8 cellular contexts compared by ENCODE assay signal in genomic region chr6:159252955-159253508, GRCh38.
A peak's percentile ranks its signal among the peaks of the same experiment; 100 is the strongest.
DNase-seq lines count a peak whose midpoint lies in the region; ATAC-seq and TF ChIP-seq lines count a peak whose summit lies in the region.

No MANE protein-coding gene starts in this region.

- H3K36me3 Mint-ChIP-seq in nephron (ENCODE audit: low read depth): no peaks in the 10 kb centered on the region

- peak; percentile 41 to 57 (median 49) for TF ChIP-seq CTCF in nephron (IDR thresholded peaks at IDR 0.05; ENCODE audit: unreplicated experiment in 3 of 3)

- no peak overlapping the region for H3K27ac Mint-ChIP-seq in nephron

- H3K4me1 Mint-ChIP-seq in nephron: peaks cover 9% of the 10 kb centered on the region

- no peaks in the 10 kb centered on the region for H3K36me3 ChIP-seq in esophagus (ENCODE audit: control insufficient read depth in 2 of 2, insufficient read depth in 2 of 2, low read length in 1 of 2)

- H3K4me1 ChIP-seq in esophagus (ENCODE audit: control insufficient read depth in 2 of 2, insufficient read depth in 2 of 2, low read length in 1 of 2): no peaks in the 10 kb centered on the region

- H3K9me3 Mint-ChIP-seq in nephron: no peaks in the 10 kb centered on the region

- ATAC-seq in GM21515 (IDR thresholded peaks at IDR 0.05; ENCODE audit: unreplicated experiment): peak; percentile 72

- H3K27me3 Mint-ChIP-seq in nephron (ENCODE audit: low read depth): peaks cover 9% of the 10 kb centered on the region

- H3K27ac ChIP-seq in esophagus (ENCODE audit: low read depth in 2 of 2, low read length in 1 of 2): no peak overlapping the region

- 25 to 33% methylated on average over 10 of the region's 10 CpGs for WGBS in esophagus, 2 donors

- H3K4me3 ChIP-seq in esophagus (ENCODE audit: low read depth in 1 of 2, low read length in 2 of 2): peak overlapping the region; percentile 0 to 15

- peak; percentile 46 for DNase-seq in Daoy (ENCODE audit: low read depth)
- DNase-seq in Kasumi-1 (lab: John Stamatoyannopoulos, UW): peak; percentile 26 to 57
- DNase-seq in RPMI7951 (ENCODE audit: low read depth): peak; percentile 72
- DNase-seq in stimulated activated CD4-positive, alpha-beta T cell treated with anti-CD3 and anti-CD28 coated beads, Interleukin-4, amount 100 ng/mL, for 4 hours: no peak
- no peak for DNase-seq in activated CD4-positive, alpha-beta T cell treated with anti-CD3 and anti-CD28 coated beads, Interleukin-2, amount 50 U/mL, for 48 hours

- no peaks in the 10 kb centered on the region for H3K9me3 ChIP-seq in esophagus (ENCODE audit: control insufficient read depth in 2 of 2, insufficient read depth in 1 of 2, low read depth in 1 of 2, low read length in 1 of 2)

- H3K4me3 Mint-ChIP-seq in nephron: no peak overlapping the region

- no peaks in the 10 kb centered on the region for H3K27me3 ChIP-seq in esophagus (ENCODE audit: control insufficient read depth in 1 of 2, insufficient read depth in 2 of 2, low read length in 2 of 2)

Comparison
In these comparisons a context has a peak if more than half of its experiments do, and no peak if none do; other contexts are left out.
1. DNase-seq: peak in Daoy (single experiment), Kasumi-1 (2 of 2) and RPMI7951 (single experiment); none in stimulated activated CD4-positive, alpha-beta T cell treated with anti-CD3 and anti-CD28 coated beads, Interleukin-4, amount 100 ng/mL, for 4 hours (0 of 2) and activated CD4-positive, alpha-beta T cell treated with anti-CD3 and anti-CD28 coated beads, Interleukin-2, amount 50 U/mL, for 48 hours (0 of 2).